ENCODE assay signal across 9 cellular contexts in genomic region chr1:214037468-214037867, GRCh38.
"Had no signal": no experiment of that assay in that cellular context is flagged by ENCODE, and none has a peak within 500 bp of the region (broad histone marks: within the 10 kb centered on the region; RNA-seq: fewer than 3 reads in every experiment).

No MANE protein-coding gene starts in this region.

- H3K27me3 Mint-ChIP-seq: IgD-negative memory B cell had no signal

- H3K4me3 ChIP-seq: HAP-1 had no signal

- H3K9me3 ChIP-seq: HAP-1 had no signal

- H3K27ac ChIP-seq: HL-60 had no signal

- H3K4me1 Mint-ChIP-seq: IgD-negative memory B cell had no signal

- H3K36me3 Mint-ChIP-seq: IgD-negative memory B cell had no signal

- H3K9me3 Mint-ChIP-seq: HFFc6, IgD-negative memory B cell had no signal

- H3K36me3 ChIP-seq: HAP-1 had no signal

- H3K4me3 Mint-ChIP-seq: HFFc6, IgD-negative memory B cell had no signal

- H3K4me1 ChIP-seq: HAP-1 had no signal

- ATAC-seq: HCT116 had no signal

- FAIRE-seq: HTR-8/SVneo had no signal

- H3K27ac Mint-ChIP-seq: HFFc6, IgD-negative memory B cell had no signal

- DNase-seq: GOT3, H7, HFFc6, KBM-7 had no signal
